Comparison of ENCODE assay signal across 3 cellular contexts in the genomic region with DNA sequence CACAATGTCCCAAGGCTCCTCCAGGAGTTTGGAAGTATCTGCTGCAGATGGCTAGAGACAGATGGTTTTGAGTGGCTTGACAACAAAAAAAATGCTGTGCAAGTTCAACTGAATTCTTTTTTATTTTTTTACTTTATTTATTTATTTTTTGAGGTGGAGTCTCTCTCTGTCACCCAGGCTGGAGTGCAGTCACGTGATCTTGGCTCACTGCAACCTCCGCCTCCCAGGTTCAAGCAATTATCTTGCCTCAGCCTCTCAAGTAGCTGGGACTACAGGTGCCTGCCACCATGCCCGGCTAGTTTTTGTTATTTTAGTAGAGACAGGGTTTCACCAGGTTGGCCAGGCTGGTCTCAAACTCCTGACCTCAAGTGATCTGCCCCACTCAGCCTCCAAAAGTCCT.
DNase-seq lines count a peak whose midpoint lies in the region; ATAC-seq, FAIRE-seq and TF ChIP-seq lines count a peak whose summit lies in the region.
"Not testable (repeated sequence)": the region's sequence is repeated elsewhere in the genome, so short reads cannot be mapped to it uniquely, and the experiment has no call there.

No MANE protein-coding gene starts in this region.

- not testable (repeated sequence) for H2AFZ ChIP-seq in K562 (ENCODE audit: low read depth, low read length); HepG2 (ENCODE audit: low read length)

- H3K9ac ChIP-seq in K562 (ENCODE audit: insufficient read depth in 1 of 2, low read depth in 2 of 2, low read length in 2 of 2); HepG2 (ENCODE audit: insufficient read depth, low read depth, low read length): not testable (repeated sequence)

- not testable (repeated sequence) for H3K4me1 ChIP-seq in K562 (replicated peaks in 1 of 2; ENCODE audit: control insufficient read depth in 2 of 2, insufficient read depth in 2 of 2, low read length in 2 of 2); HepG2 (ENCODE audit: insufficient read depth, low read length)

- not testable (repeated sequence) for H3K79me2 ChIP-seq in K562 (ENCODE audit: control insufficient read depth, insufficient read depth, low read length); HepG2 (ENCODE audit: insufficient read depth, low read length)

- not testable (repeated sequence) for H4K20me1 ChIP-seq in K562 (replicated peaks; ENCODE audit: control insufficient read depth, insufficient read depth, low read length); HepG2 (ENCODE audit: insufficient read depth, low read length)

- not testable (repeated sequence) for H3K4me2 ChIP-seq in K562 (ENCODE audit: insufficient read depth, low read length); HepG2 (ENCODE audit: low read depth, low read length)

- H3K9me1 ChIP-seq in K562 (ENCODE audit: control insufficient read depth, insufficient read depth, low read length), result not testable (repeated sequence)

- ATAC-seq in K562, HepG2: not testable (repeated sequence)

- CTCF ChIA-PET in K562 (lab: Yijun Ruan, JAX; ENCODE audit: low intra/inter-chr PET ratio); HepG2 (lab: Yijun Ruan, JAX; ENCODE audit: low intra/inter-chr PET ratio, low total read pairs): not testable (repeated sequence)

- DNase-seq in NCI-H2171 (lab: John Stamatoyannopoulos, UW), result peak; percentile 64
- not testable (repeated sequence) for DNase-seq in K562 (ENCODE audit: extremely low read depth in 1 of 4, low spot score in 3 of 4); HepG2 (ENCODE audit: low spot score)

- FAIRE-seq in K562 (lab: Jason Lieb, UNC); HepG2 (lab: Jason Lieb, UNC): not testable (repeated sequence)

- TF ChIP-seq RAD21 in K562 (CRISPR knock-in tag; conservative IDR thresholded peaks at IDR 0.05 in 1 of 2, IDR thresholded peaks at IDR 0.05 in 1 of 2); HepG2 (CRISPR knock-in tag; IDR thresholded peaks at IDR 0.05): not testable (repeated sequence)

- not testable (repeated sequence) for TF ChIP-seq POLR2A in K562 (conservative IDR thresholded peaks at IDR 0.05); HepG2 (IDR thresholded peaks at IDR 0.05; ENCODE audit: insufficient read depth in 1 of 2, low read depth in 2 of 2, low read length in 2 of 2)

- in situ Hi-C loops in K562 (cut with MboI); HepG2 (cut with HindIII; ENCODE audit: extremely low pct_ligation_motif_present, low pct_unique_long_range_greater_than_20kb): not testable (repeated sequence)

- not testable (repeated sequence) for H3K27me3 ChIP-seq in K562 (ENCODE audit: control insufficient read depth in 2 of 2, insufficient read depth in 2 of 2, low read length in 2 of 2); HepG2 (ENCODE audit: control insufficient read depth in 1 of 2, insufficient read depth in 2 of 2, low read length in 2 of 2)

- BruUV-seq in K562 (replicated peaks; lab: Mats Ljungman, UMichigan); HepG2 (replicated peaks; lab: Mats Ljungman, UMichigan): not testable (repeated sequence)

- POLR2A ChIA-PET in K562 (lab: Yijun Ruan, JAX); HepG2 (lab: Yijun Ruan, JAX): not testable (repeated sequence)

- intact Hi-C loops in K562 (cut with micrococcal nuclease); HepG2 (cut with micrococcal nuclease; ENCODE audit: unreplicated experiment): not testable (repeated sequence)

- H3K4me3 ChIP-seq in K562; HepG2 (replicated peaks in 1 of 3; ENCODE audit: insufficient read depth in 1 of 3, low read depth in 2 of 3, low read length in 3 of 3): not testable (repeated sequence)

- WGBS in K562 (ENCODE audit: insufficient coverage, low coverage, missing lambda C conversion rate), result 0% methylated on average over 3 of the region's 3 CpGs
- 35% methylated on average over 3 of the region's 3 CpGs for WGBS in HepG2 (ENCODE audit: low lambda C conversion rate)

- H3K27ac ChIP-seq in K562 (ENCODE audit: extremely low read depth, low read depth, low read length); HepG2 (ENCODE audit: extremely low read length, insufficient read depth, low read length): not testable (repeated sequence)

- H3K9me3 ChIP-seq in K562 (replicated peaks; ENCODE audit: control insufficient read depth, insufficient read depth, low read depth, low read length); HepG2 (ENCODE audit: low read length): not testable (repeated sequence)

- TF ChIP-seq CTCF in K562 (IDR thresholded peaks at IDR 0.05 in 2 of 3, conservative IDR thresholded peaks at IDR 0.05 in 1 of 3; ENCODE audit: insufficient read depth in 2 of 3, low read depth in 1 of 3, low read length in 3 of 3); HepG2 (CRISPR knock-in tag; IDR thresholded peaks at IDR 0.05): not testable (repeated sequence)

- not testable (repeated sequence) for H3K36me3 ChIP-seq in K562 (ENCODE audit: control insufficient read depth, insufficient read depth, low read length); HepG2 (replicated peaks in 1 of 2; ENCODE audit: control insufficient read depth in 1 of 2, insufficient read depth in 2 of 2, low read length in 2 of 2)

- not testable (repeated sequence) for TF ChIP-seq EP300 in K562 (IDR thresholded peaks at IDR 0.05; ENCODE audit: low read length); HepG2 (IDR thresholded peaks at IDR 0.05; ENCODE audit: low read depth in 2 of 2, low read length in 2 of 2); HepG2 (CRISPR knock-in tag; IDR thresholded peaks at IDR 0.05; ENCODE audit: borderline replicate concordance)

TF ChIP-seq in K562, 482 proteins besides CTCF, POLR2A, EP300 and RAD21:
- peak; percentile 60 for TF ChIP-seq TFE3 (CRISPR knock-in tag; IDR thresholded peaks at IDR 0.05)

TF ChIP-seq in HepG2, 621 proteins besides CTCF, POLR2A, EP300 and RAD21:
- peak; percentile 59; the same call in 1 of the 2 replicates for TF ChIP-seq RAD51 (IDR thresholded peaks at IDR 0.05; ENCODE audit: borderline replicate concordance)
